26 cellular contexts compared by ENCODE assay signal in genomic region chr5:139854029-139854605, GRCh38. TPM values are rescaled to one million over a fixed set of nuclear protein-coding genes. Genes with fewer than 3 reads are reported as not detected.
"Had no signal": no experiment of that assay in that cellular context is flagged by ENCODE, and none has a peak within 500 bp of the region (broad histone marks: within the 10 kb centered on the region; RNA-seq: fewer than 3 reads in every experiment).

No MANE protein-coding gene starts in this region.

- H3K4me3 ChIP-seq: adrenal gland, K562, Peyer's patch had no signal

- H3K9me3 ChIP-seq: adrenal gland, Peyer's patch had no signal

- H3K4me1 Mint-ChIP-seq: activated CD8-positive, alpha-beta memory T cell treated with anti-CD3 and anti-CD28 coated beads, Interleukin-2, amount 10 ng/mL, durations not matched to agents 7 days and 5 days had no signal

- H3K9me3 Mint-ChIP-seq: activated T-cell treated with anti-CD3 and anti-CD28 coated beads, Interleukin-2, amount 50 U/mL, for 24 hours; activated T-helper 1 cell treated with anti-CD3 and anti-CD28 coated beads, Interleukin-12 subunit alpha, Interleukin-12 subunit beta, Interleukin-2, Interleukin-4 antibody, amounts not matched to agents 30 ng/mL and 10 ng/mL and 1 ng/mL, durations not matched to agents 14 hours and 24 hours and 36 hours; T-helper 1 cell treated with Interleukin-12 subunit alpha and Interleukin-12 subunit beta and Interleukin-4 antibody, amounts not matched to agents 30 μg/mL and 1 μg/mL, for 36 hours had no signal

- H3K36me3 ChIP-seq: Peyer's patch had no signal

- H3K36me3 Mint-ChIP-seq: activated CD8-positive, alpha-beta memory T cell treated with anti-CD3 and anti-CD28 coated beads, Interleukin-2, amount 10 ng/mL, durations not matched to agents 7 days and 5 days; activated naive CD8-positive, alpha-beta T cell had no signal

- H3K4me3 Mint-ChIP-seq: activated CD8-positive, alpha-beta memory T cell treated with anti-CD3 and anti-CD28 coated beads, Interleukin-2, amount 10 ng/mL, durations not matched to agents 7 days and 5 days; activated naive CD8-positive, alpha-beta T cell; activated T-cell treated with anti-CD3 and anti-CD28 coated beads, Interleukin-2, amount 50 U/mL, for 24 hours; activated T-helper 1 cell treated with anti-CD3 and anti-CD28 coated beads, Interleukin-12 subunit alpha, Interleukin-12 subunit beta, Interleukin-2, Interleukin-4 antibody, amounts not matched to agents 30 ng/mL and 10 ng/mL and 1 ng/mL, durations not matched to agents 14 hours and 24 hours and 36 hours; T-helper 1 cell treated with Interleukin-12 subunit alpha and Interleukin-12 subunit beta and Interleukin-4 antibody, amounts not matched to agents 30 μg/mL and 1 μg/mL, for 36 hours had no signal

- H3K27me3 ChIP-seq: adrenal gland, Peyer's patch had no signal

- FAIRE-seq: K562 had no signal

- H3K27ac ChIP-seq: adrenal gland, Peyer's patch, RWPE1 had no signal

- H3K27me3 Mint-ChIP-seq: activated naive CD8-positive, alpha-beta T cell; activated T-cell treated with anti-CD3 and anti-CD28 coated beads, Interleukin-2, amount 50 U/mL, for 24 hours had no signal

- H3K4me1 ChIP-seq: adrenal gland, Peyer's patch had no signal

- ATAC-seq: activated CD4-positive, CD25-positive, alpha-beta regulatory T cell treated with anti-CD3 and anti-CD28 coated beads, Interleukin-2, amount 50 U/mL, for 24 hours; activated CD8-positive, alpha-beta memory T cell treated with anti-CD3 and anti-CD28 coated beads, Interleukin-2, amount 10 ng/mL, durations not matched to agents 7 days and 5 days; K562 had no signal

- H3K27ac Mint-ChIP-seq: activated CD8-positive, alpha-beta memory T cell treated with anti-CD3 and anti-CD28 coated beads, Interleukin-2, amount 10 ng/mL, durations not matched to agents 7 days and 5 days; activated naive CD8-positive, alpha-beta T cell; activated T-cell treated with anti-CD3 and anti-CD28 coated beads, Interleukin-2, amount 50 U/mL, for 24 hours; activated T-helper 1 cell treated with anti-CD3 and anti-CD28 coated beads, Interleukin-12 subunit alpha, Interleukin-12 subunit beta, Interleukin-2, Interleukin-4 antibody, amounts not matched to agents 30 ng/mL and 10 ng/mL and 1 ng/mL, durations not matched to agents 14 hours and 24 hours and 36 hours; T-helper 1 cell treated with Interleukin-12 subunit alpha and Interleukin-12 subunit beta and Interleukin-4 antibody, amounts not matched to agents 30 μg/mL and 1 μg/mL, for 36 hours had no signal

- DNase-seq: activated CD4-positive, alpha-beta T cell treated with anti-CD3 and anti-CD28 coated beads for 48 hours; activated CD4-positive, alpha-beta T cell treated with anti-CD3 and anti-CD28 coated beads, Interleukin-2, amount 50 U/mL, for 4 hours; activated CD8-positive, alpha-beta memory T cell treated with anti-CD3 and anti-CD28 coated beads, Interleukin-2, amount 10 ng/mL, durations not matched to agents 7 days and 5 days; activated effector memory CD4-positive, alpha-beta T cell treated with Interleukin-2 at 50 U/mL for 16 hours; activated naive CD4-positive, alpha-beta T cell; activated T-cell treated with anti-CD3 and anti-CD28 coated beads, Interleukin-2, amount 50 U/mL, for 24 hours; adrenal gland; anterior cingulate cortex; Karpas-422; MM.1S; NCI-H1105; NCI-H1436; NCI-H1694 treated with DMSO at 0.1 percent for 48 hours; NCI-H2029 treated with DMSO at 0.1 percent for 48 hours; NCI-H345; NCI-H510A; NCI-H69; NK-92 treated with Interleukin-12 subunit alpha and Interleukin-12 subunit beta, amount 100 ng/mL, for 24 hours; SHP77 had no signal

RNA-seq across cellular contexts. Expression of gene PSD2, which starts 58.5 kb away (rescaled TPM):
- total RNA-seq: activated CD8-positive, alpha-beta memory T cell treated with anti-CD3 and anti-CD28 coated beads, Interleukin-2, amount 10 ng/mL, durations not matched to agents 7 days and 5 days; activated T-helper 1 cell treated with anti-CD3 and anti-CD28 coated beads, Interleukin-12 subunit alpha, Interleukin-12 subunit beta, Interleukin-2, Interleukin-4 antibody, amounts not matched to agents 30 ng/mL and 10 ng/mL and 1 ng/mL, durations not matched to agents 14 hours and 24 hours and 36 hours; Peyer's patch had no signal
